Comparison of ENCODE assay signal across 9 cellular contexts in the genomic region with DNA sequence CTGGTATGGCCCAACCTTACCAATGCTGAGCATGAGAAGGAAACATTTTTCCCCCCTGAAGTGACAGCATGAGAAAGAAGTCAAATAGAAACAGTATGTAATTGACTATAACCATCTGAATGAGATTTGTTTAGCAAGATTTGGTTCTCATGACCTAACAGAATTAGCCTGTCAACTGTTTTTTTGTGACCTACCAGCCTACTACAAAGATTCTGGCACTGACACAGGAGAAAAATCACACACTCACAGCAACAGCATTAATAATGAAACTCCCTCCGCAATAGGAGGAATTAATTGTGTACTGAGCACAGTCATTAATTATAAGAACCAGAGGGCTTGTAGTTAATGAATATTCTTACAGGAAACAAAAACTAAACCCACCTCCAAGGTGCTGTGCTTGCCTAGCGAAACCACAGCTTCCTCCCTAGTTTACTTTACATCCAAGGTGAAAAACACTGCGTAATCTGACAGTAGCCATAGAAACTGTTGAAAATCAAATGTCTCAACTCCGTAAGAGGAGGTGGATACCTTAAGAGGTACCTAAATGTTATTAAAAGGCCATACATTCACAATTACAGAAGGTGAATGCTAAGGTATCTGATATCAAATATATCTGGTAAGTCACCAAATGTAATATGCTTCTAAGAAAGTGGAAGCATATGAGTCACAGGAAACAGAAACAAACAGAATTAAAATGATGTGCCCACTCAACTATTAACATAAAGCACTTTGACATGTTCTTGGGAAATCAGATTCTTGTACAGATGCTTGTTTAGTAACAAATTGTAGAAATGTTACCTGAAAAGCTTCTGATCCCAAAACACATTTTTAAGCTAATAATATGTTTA. TPM values are rescaled to one million over a fixed set of nuclear protein-coding genes. Genes with fewer than 3 reads are reported as not detected.
A peak's percentile ranks its signal among the peaks of the same experiment; 100 is the strongest.
DNase-seq lines count a peak whose midpoint lies in the region; ATAC-seq, FAIRE-seq and TF ChIP-seq lines count a peak whose summit lies in the region.
"Had no signal": no experiment of that assay in that cellular context is flagged by ENCODE, and none has a peak within 500 bp of the region (broad histone marks: within the 10 kb centered on the region; RNA-seq: fewer than 3 reads in every experiment).

No MANE protein-coding gene starts in this region.

- no peak for TF ChIP-seq CTCF in RWPE2 (IDR thresholded peaks at IDR 0.05; ENCODE audit: poor library complexity, severe bottlenecking)

- H3K4me1 Mint-ChIP-seq in activated CD4-positive, alpha-beta T cell treated with anti-CD3 and anti-CD28 coated beads, Interleukin-2, amount 10 ng/mL, durations not matched to agents 24 days and 14 days = peaks cover 12% of the 10 kb centered on the region

- no peaks in the 10 kb centered on the region for H3K9me3 Mint-ChIP-seq in activated CD4-positive, alpha-beta T cell treated with anti-CD3 and anti-CD28 coated beads, Interleukin-2, amount 10 ng/mL, durations not matched to agents 24 days and 14 days

- intact Hi-C loops in activated CD4-positive, alpha-beta T cell treated with anti-CD3 and anti-CD28 coated beads, Interleukin-2, amount 10 ng/mL, durations not matched to agents 24 days and 14 days (cut with micrococcal nuclease) = no loop called here
- intact Hi-C loops in left ventricle myocardium superior (cut with micrococcal nuclease) = no loop called here

- H3K27me3 ChIP-seq in RWPE2 (ENCODE audit: insufficient read depth, poor library complexity, severe bottlenecking) (no peaks in the 10 kb centered on the region), small intestine (ENCODE audit: control insufficient read depth in 2 of 2, insufficient read depth in 2 of 2, low read length in 2 of 2) (no peaks in the 10 kb centered on the region)

- H3K9me3 ChIP-seq in RWPE2 (ENCODE audit: severe bottlenecking) = no peaks in the 10 kb centered on the region
- H3K9me3 ChIP-seq in small intestine (ENCODE audit: control insufficient read depth, low read depth) = no peaks in the 10 kb centered on the region

- FAIRE-seq in small intestine (lab: Jason Lieb, UNC) = no peak

- H3K4me3 Mint-ChIP-seq in activated CD4-positive, alpha-beta T cell treated with anti-CD3 and anti-CD28 coated beads, Interleukin-2, amount 10 ng/mL, durations not matched to agents 24 days and 14 days = peak overlapping the region; percentile 24

- H3K4me3 ChIP-seq in RWPE2 (ENCODE audit: severe bottlenecking) (no peak overlapping the region), small intestine (ENCODE audit: low read depth in 1 of 2, low read length in 2 of 2) (no peak overlapping the region)

- ATAC-seq in HG02759 (IDR thresholded peaks at IDR 0.05; ENCODE audit: unreplicated experiment) (peak; percentile 89), RWPE2 (ENCODE audit: low read depth) (peak; percentile 46; the same call in 2 of the 3 replicates), left ventricle myocardium superior (no peak)

- H3K27ac Mint-ChIP-seq in activated CD4-positive, alpha-beta T cell treated with anti-CD3 and anti-CD28 coated beads, Interleukin-2, amount 10 ng/mL, durations not matched to agents 24 days and 14 days = no peak overlapping the region

- H3K36me3 Mint-ChIP-seq in activated CD4-positive, alpha-beta T cell treated with anti-CD3 and anti-CD28 coated beads, Interleukin-2, amount 10 ng/mL, durations not matched to agents 24 days and 14 days (ENCODE audit: low read depth) = no peaks in the 10 kb centered on the region

- H3K27me3 Mint-ChIP-seq in activated CD4-positive, alpha-beta T cell treated with anti-CD3 and anti-CD28 coated beads, Interleukin-2, amount 10 ng/mL, durations not matched to agents 24 days and 14 days = no peaks in the 10 kb centered on the region

- H3K4me1 ChIP-seq in RWPE2 (ENCODE audit: insufficient read depth, poor library complexity, severe bottlenecking) = no peaks in the 10 kb centered on the region
- H3K4me1 ChIP-seq in small intestine (ENCODE audit: control insufficient read depth in 2 of 2, insufficient read depth in 1 of 2, low read depth in 1 of 2, low read length in 1 of 2) = no peaks in the 10 kb centered on the region

- peak; percentile 70 for DNase-seq in activated CD4-positive, alpha-beta T cell treated with anti-CD3 and anti-CD28 coated beads, Interleukin-2, amount 10 ng/mL, durations not matched to agents 24 days and 14 days
- no peak for DNase-seq in activated CD4-positive, alpha-beta T cell treated with anti-CD3 and anti-CD28 coated beads, Interleukin-2, amount 50 U/mL, for 4 hours
- no peak for DNase-seq in RWPE2 (ENCODE audit: low spot score)
- peak; percentile 8 for DNase-seq in non-pigmented ciliary epithelial cell (ENCODE audit: low read depth)
- DNase-seq in AG08396 (ENCODE audit: low spot score) = no peak
- no peak for DNase-seq in small intestine
- DNase-seq in left ventricle myocardium superior = no peak
- DNase-seq: IMR-90 had no signal

- H3K36me3 ChIP-seq in RWPE2 (ENCODE audit: low read depth) (no peaks in the 10 kb centered on the region), small intestine (ENCODE audit: control insufficient read depth in 2 of 2, insufficient read depth in 2 of 2, low read length in 2 of 2) (no peaks in the 10 kb centered on the region)

- WGBS in small intestine, 3 donors = 60 to 71% (median 71%) methylated on average over 4 of the region's 4 CpGs

- no peak overlapping the region for H3K27ac ChIP-seq in RWPE2 (ENCODE audit: poor library complexity, severe bottlenecking)
- H3K27ac ChIP-seq in small intestine (ENCODE audit: low read depth in 1 of 2, low read length in 1 of 2) = no peak overlapping the region

RNA-seq across cellular contexts. Expression of a gene that starts 35.0 kb away (rescaled TPM):
- total RNA-seq in activated CD4-positive, alpha-beta T cell treated with anti-CD3 and anti-CD28 coated beads, Interleukin-2, amount 10 ng/mL, durations not matched to agents 24 days and 14 days = not detected in 2 replicates
- 10 to 100 TPM in 1 of 3 donors, 1 to 10 TPM in 1, under 1 TPM in 1; 0.22 to 66.4 (median 1.1) TPM for polyA plus RNA-seq in small intestine
- total RNA-seq in left ventricle myocardium superior = 10.1 TPM
- total RNA-seq: IMR-90 had no signal
- polyA plus RNA-seq: IMR-90 had no signal

Comparison
In these comparisons a context has a peak if more than half of its experiments do, and no peak if none do; other contexts are left out.
1. DNase-seq: peak in activated CD4-positive, alpha-beta T cell treated with anti-CD3 and anti-CD28 coated beads, Interleukin-2, amount 10 ng/mL, durations not matched to agents 24 days and 14 days (single experiment) and non-pigmented ciliary epithelial cell (single experiment); none in activated CD4-positive, alpha-beta T cell treated with anti-CD3 and anti-CD28 coated beads, Interleukin-2, amount 50 U/mL, for 4 hours (0 of 2), RWPE2 (single experiment), AG08396 (single experiment), small intestine (single experiment) and left ventricle myocardium superior (single experiment).
2. RNA of a gene that starts 35.0 kb away (total RNA-seq): 10.1 TPM in left ventricle myocardium superior (single experiment); not detected in activated CD4-positive, alpha-beta T cell treated with anti-CD3 and anti-CD28 coated beads, Interleukin-2, amount 10 ng/mL, durations not matched to agents 24 days and 14 days; every median in the first group is over 10 times any median in the second.